Comparison of ENCODE assay signal across 8 cellular contexts in the genomic region with DNA sequence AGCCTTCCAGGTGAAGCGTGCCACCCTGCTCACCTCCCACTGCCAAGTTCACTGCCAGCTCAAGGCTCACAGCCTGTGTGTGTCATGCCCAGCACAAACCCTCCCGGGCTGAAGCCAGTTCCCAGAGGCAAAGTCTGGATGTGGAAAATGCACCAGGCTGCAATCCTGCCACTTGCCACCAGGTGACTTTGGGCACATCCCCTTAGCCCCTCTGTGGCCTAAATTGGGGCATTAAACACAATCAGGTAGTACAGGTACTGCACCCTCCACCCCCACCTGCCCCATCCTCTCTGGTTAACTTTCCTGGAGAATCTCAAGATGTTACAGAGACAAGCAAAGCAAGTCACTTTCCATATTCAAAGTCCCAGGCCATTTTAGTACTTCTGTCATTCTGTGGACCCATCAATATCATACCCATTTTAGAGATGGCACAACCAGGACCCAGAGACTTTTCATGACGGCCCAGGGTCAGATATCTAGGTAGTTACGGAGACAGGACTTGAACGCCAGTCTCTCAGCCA. TPM values are rescaled to one million over a fixed set of nuclear protein-coding genes. Genes with fewer than 3 reads are reported as not detected.
DNase-seq lines count a peak whose midpoint lies in the region; ATAC-seq, FAIRE-seq and TF ChIP-seq lines count a peak whose summit lies in the region.

No MANE protein-coding gene starts in this region.

- H3K4me3 Mint-ChIP-seq in CD14-positive monocyte = peak overlapping the region in 1 of 2 donors; percentile 68
- no peak overlapping the region for H3K4me3 Mint-ChIP-seq in activated T-cell treated with anti-CD3 and anti-CD28 coated beads, Interleukin-2, amount 50 U/mL, for 24 hours

- intact Hi-C loops in CD14-positive monocyte (cut with micrococcal nuclease) = no loop called here
- intact Hi-C loops in upper lobe of right lung (cut with DNase I) = no loop called here

- no peaks in the 10 kb centered on the region for H3K9me3 ChIP-seq in upper lobe of right lung

- peaks cover 38 to 52% (median 42%) of the 10 kb centered on the region in 3 donors for H3K27me3 Mint-ChIP-seq in CD14-positive monocyte (ENCODE audit: low read depth in 3 of 3)
- H3K27me3 Mint-ChIP-seq in activated T-cell treated with anti-CD3 and anti-CD28 coated beads, Interleukin-2, amount 50 U/mL, for 24 hours = peaks cover 32% of the 10 kb centered on the region

- no peak overlapping the region for H3K4me3 ChIP-seq in upper lobe of right lung

- peaks cover 4 to 8% of the 10 kb centered on the region in 2 donors for H3K36me3 Mint-ChIP-seq in CD14-positive monocyte
- H3K36me3 Mint-ChIP-seq in activated T-cell treated with anti-CD3 and anti-CD28 coated beads, Interleukin-2, amount 50 U/mL, for 24 hours (ENCODE audit: low read depth) = no peaks in the 10 kb centered on the region

- peak; percentile 73 for TF ChIP-seq CTCF in CD14-positive monocyte (IDR thresholded peaks at IDR 0.05)
- TF ChIP-seq CTCF in upper lobe of right lung (IDR thresholded peaks at IDR 0.05) = peak; percentile 50

- H3K27me3 ChIP-seq in upper lobe of right lung = peaks cover 19% of the 10 kb centered on the region

- no peak for FAIRE-seq in frontal cortex (lab: Jason Lieb, UNC)

- DNase-seq in CD14-positive monocyte (ENCODE audit: low spot score) = no peak
- DNase-seq in HuH-7 (ENCODE audit: low spot score) = peak; percentile 74
- DNase-seq in activated T-cell treated with anti-CD3 and anti-CD28 coated beads, Interleukin-2, amount 50 U/mL, for 24 hours = peak; percentile 59
- DNase-seq in left lobe of liver (ENCODE audit: low spot score) = peak; percentile 65
- no peak for DNase-seq in upper lobe of right lung
- no peak for DNase-seq in frontal cortex (ENCODE audit: low spot score in 2 of 2)

- H3K9me3 Mint-ChIP-seq in CD14-positive monocyte = peaks cover 0 to 11% (median 5%) of the 10 kb centered on the region in 7 donors
- H3K9me3 Mint-ChIP-seq in activated T-cell treated with anti-CD3 and anti-CD28 coated beads, Interleukin-2, amount 50 U/mL, for 24 hours = no peaks in the 10 kb centered on the region

- H3K4me1 ChIP-seq in upper lobe of right lung = peaks cover 12% of the 10 kb centered on the region

- peaks cover 34% of the 10 kb centered on the region for H3K4me1 Mint-ChIP-seq in CD14-positive monocyte
- peaks cover 2% of the 10 kb centered on the region for H3K4me1 Mint-ChIP-seq in activated T-cell treated with anti-CD3 and anti-CD28 coated beads, Interleukin-2, amount 50 U/mL, for 24 hours (ENCODE audit: low read depth)

- no peaks in the 10 kb centered on the region for H3K36me3 ChIP-seq in upper lobe of right lung

- H3K27ac ChIP-seq in upper lobe of right lung = no peak overlapping the region

- peak overlapping the region in 2 of 7 donors; percentile 11 to 26 for H3K27ac Mint-ChIP-seq in CD14-positive monocyte
- no peak overlapping the region for H3K27ac Mint-ChIP-seq in activated T-cell treated with anti-CD3 and anti-CD28 coated beads, Interleukin-2, amount 50 U/mL, for 24 hours

- ATAC-seq in left lobe of liver (peak; percentile 53), upper lobe of right lung (no peak), GM19463 (IDR thresholded peaks at IDR 0.05; ENCODE audit: unreplicated experiment) (no peak), GM19397 (IDR thresholded peaks at IDR 0.05; ENCODE audit: unreplicated experiment) (no peak)

RNA-seq across cellular contexts. Expression of a gene that starts 1.8 kb away (rescaled TPM):
- polyA plus RNA-seq in CD14-positive monocyte = not detected
- total RNA-seq in left lobe of liver = not detected
- 4.1 TPM for total RNA-seq in upper lobe of right lung
- total RNA-seq in frontal cortex = 1.2 TPM

Comparison
In these comparisons a context has a peak if more than half of its experiments do, and no peak if none do; other contexts are left out.
1. DNase-seq: peak in HuH-7 (single experiment), activated T-cell treated with anti-CD3 and anti-CD28 coated beads, Interleukin-2, amount 50 U/mL, for 24 hours (single experiment) and left lobe of liver (single experiment); none in CD14-positive monocyte (single experiment), upper lobe of right lung (single experiment) and frontal cortex (0 of 2).